ENCODE assay signal across 1 cellular context in the genomic region with DNA sequence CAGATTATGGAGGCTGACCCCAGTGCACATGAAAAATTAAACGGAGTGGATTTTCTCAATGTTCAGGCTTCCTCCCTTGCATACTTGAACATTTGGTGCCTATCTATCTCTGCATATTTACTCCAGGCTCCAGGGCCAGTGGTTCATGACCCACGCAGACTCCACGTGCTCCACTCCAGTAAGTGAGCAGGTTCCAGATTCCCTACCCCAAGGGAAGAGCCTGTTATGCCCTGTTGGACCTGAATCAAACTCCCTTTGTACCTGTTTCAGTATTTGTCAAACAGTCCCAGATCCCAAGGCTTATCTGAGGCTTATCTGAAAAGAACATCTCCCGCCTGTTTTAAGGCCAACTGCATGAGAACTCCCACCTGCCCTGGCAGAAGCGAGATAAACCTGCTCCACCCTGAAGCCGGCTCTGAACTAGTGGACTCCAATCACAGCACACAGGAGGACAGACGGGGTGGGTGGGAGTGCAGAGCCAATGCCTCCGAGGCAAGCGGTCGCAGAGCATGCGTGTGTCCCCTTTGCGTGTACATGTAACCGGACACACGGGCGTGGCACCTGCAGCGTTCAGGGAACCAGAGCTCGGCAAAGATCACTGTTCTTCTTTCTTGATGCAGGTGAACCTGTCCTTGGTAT.
TF ChIP-seq lines count a peak whose summit lies in the region.

No MANE protein-coding gene starts in this region.

TF ChIP-seq in HepG2, 621 proteins besides CTCF, POLR2A, EP300 and RAD21 (continued from another document):
- peak; percentile 14 for TF ChIP-seq IKZF4 (CRISPR knock-in tag; IDR thresholded peaks at IDR 0.05; ENCODE audit: borderline replicate concordance, low read depth, not compliant biosample characterization)
- TF ChIP-seq HDAC2 (CRISPR knock-in tag; IDR thresholded peaks at IDR 0.05): peak; percentile 11; the same call in 1 of the 2 replicates
TF ChIP-seq in HepG2: peak in this region for 77.
